ENCODE assay signal across 9 cellular contexts in genomic region chr3:190863119-190863465, GRCh38. TPM values are rescaled to one million over a fixed set of nuclear protein-coding genes. Genes with fewer than 3 reads are reported as not detected.
DNase-seq lines count a peak whose midpoint lies in the region; ATAC-seq, FAIRE-seq and TF ChIP-seq lines count a peak whose summit lies in the region.
"Had no signal": no experiment of that assay in that cellular context is flagged by ENCODE, and none has a peak within 500 bp of the region (broad histone marks: within the 10 kb centered on the region; RNA-seq: fewer than 3 reads in every experiment).

No MANE protein-coding gene starts in this region.

- peaks cover 4% of the 10 kb centered on the region; the same call in 1 of the 2 replicates for H3K23me2 ChIP-seq in H1 (ENCODE audit: low read depth, low read length)

- TF ChIP-seq POLR2A in H1 (IDR thresholded peaks at IDR 0.05; ENCODE audit: control extremely low read depth in 1 of 2, low read depth in 2 of 2, low read length in 2 of 2) = no peak

- POLR2A ChIA-PET in H1 (lab: Charles Lee; ENCODE audit: partially characterized antibody) = no interaction called here
- POLR2A ChIA-PET in naive thymus-derived CD8-positive, alpha-beta T cell (lab: Charles Lee) = no interaction called here

- no peak for DNase-seq in BE2C
- DNase-seq in H1 (ENCODE audit: low read depth in 1 of 2, low spot score in 2 of 2) = no peak
- DNase-seq in naive thymus-derived CD8-positive, alpha-beta T cell = no peak
- no peak for DNase-seq in NCI-H748 (lab: John Stamatoyannopoulos, UW; ENCODE audit: unreplicated experiment)
- no peak for DNase-seq in NCI-H748 treated with DMSO at 0.1 percent for 48 hours (lab: John Stamatoyannopoulos, UW)
- DNase-seq: NCI-H2081 treated with DMSO at 0.1 percent for 48 hours had no signal

- no peak overlapping the region for H4K91ac ChIP-seq in H1 (replicated peaks; ENCODE audit: insufficient read length, low read length)

- no peak overlapping the region for H2BK12ac ChIP-seq in H1 (ENCODE audit: low read depth, low read length)

- TF ChIP-seq CTCF in BE2C (IDR thresholded peaks at IDR 0.05; ENCODE audit: low read depth, low read length) (no peak), H1 (IDR thresholded peaks at IDR 0.05; ENCODE audit: control extremely low read depth in 1 of 3, insufficient read depth in 1 of 3, low read depth in 1 of 3, low read length in 3 of 3) (no peak)

- H3K23ac ChIP-seq in H1 (ENCODE audit: insufficient read length) = no peak overlapping the region

- peaks cover 1 to 2% of the 10 kb centered on the region in 2 experiments for H4K20me1 ChIP-seq in H1 (replicated peaks in 1 of 2; ENCODE audit: control insufficient read depth in 1 of 2, insufficient read depth in 2 of 2, low read length in 2 of 2)

- H3K9me3 ChIP-seq in BE2C (no peaks in the 10 kb centered on the region), H1 (ENCODE audit: insufficient read depth in 2 of 2, low read depth in 1 of 2, low read length in 1 of 2) (no peaks in the 10 kb centered on the region)

- ATAC-seq in naive thymus-derived CD8-positive, alpha-beta T cell = no peak
- no peak for ATAC-seq in GM18867 (IDR thresholded peaks at IDR 0.05; ENCODE audit: unreplicated experiment)
- ATAC-seq in GM19463 (IDR thresholded peaks at IDR 0.05; ENCODE audit: unreplicated experiment) = no peak

- H3K9ac ChIP-seq in H1 (replicated peaks in 1 of 4; ENCODE audit: extremely low read depth in 1 of 4, low read depth in 3 of 4, low read length in 3 of 4) = peak overlapping the region in 1 of 4 experiments; percentile 22; a peak in 1 of 7 replicates

- peak overlapping the region in 1 of 3 donors; percentile 51 for H3K27ac Mint-ChIP-seq in IgD-negative memory B cell
- no peak overlapping the region for H3K27ac Mint-ChIP-seq in naive thymus-derived CD8-positive, alpha-beta T cell

- H2BK120ac ChIP-seq in H1 (replicated peaks; ENCODE audit: low read depth, low read length) = no peak overlapping the region

- H3K36me3 ChIP-seq in BE2C (no peaks in the 10 kb centered on the region), H1 (ENCODE audit: control insufficient read depth in 2 of 4, insufficient read depth in 4 of 4, low read length in 3 of 4) (no peaks in the 10 kb centered on the region)

- H3K27me3 Mint-ChIP-seq in IgD-negative memory B cell = peaks cover 28% of the 10 kb centered on the region
- H3K27me3 Mint-ChIP-seq in naive thymus-derived CD8-positive, alpha-beta T cell = peaks cover 26 to 53% (median 39%) of the 10 kb centered on the region in 5 donors

- no peak overlapping the region for H3K18ac ChIP-seq in H1 (ENCODE audit: extremely low read depth, low read length)

- peak overlapping the region in 3 of 4 donors; percentile 27 to 84 (median 59) for H3K4me3 Mint-ChIP-seq in IgD-negative memory B cell
- peak overlapping the region in 7 of 10 donors; percentile 20 to 78 (median 54) for H3K4me3 Mint-ChIP-seq in naive thymus-derived CD8-positive, alpha-beta T cell

- no peaks in the 10 kb centered on the region for H3K79me1 ChIP-seq in H1 (ENCODE audit: low read depth, low read length)

- H3K4me1 ChIP-seq in BE2C = no peaks in the 10 kb centered on the region
- H3K4me1 ChIP-seq in H1 (replicated peaks in 1 of 4; ENCODE audit: control insufficient read depth in 3 of 4, insufficient read depth in 4 of 4, low read length in 3 of 4) = no peaks in the 10 kb centered on the region

- H2BK15ac ChIP-seq in H1 (ENCODE audit: low read length) = no peak overlapping the region

- no peaks in the 10 kb centered on the region for H3K79me2 ChIP-seq in H1 (ENCODE audit: control insufficient read depth in 1 of 2, insufficient read depth in 2 of 2, low read length in 2 of 2)

- no peak overlapping the region for H4K5ac ChIP-seq in H1 (ENCODE audit: insufficient read length, low read depth, low read length)

- no peaks in the 10 kb centered on the region for H3K36me3 Mint-ChIP-seq in IgD-negative memory B cell
- H3K36me3 Mint-ChIP-seq in naive thymus-derived CD8-positive, alpha-beta T cell = no peaks in the 10 kb centered on the region

- no peak overlapping the region for H3K27ac ChIP-seq in H1 (ENCODE audit: low read depth, low read length)

- H3K4ac ChIP-seq in H1 (replicated peaks; ENCODE audit: insufficient read length, low read depth, low read length) = no peak overlapping the region

- no peaks in the 10 kb centered on the region for H3K9me3 Mint-ChIP-seq in IgD-negative memory B cell
- peaks cover 0 to 1% (median 0%) of the 10 kb centered on the region in 9 donors for H3K9me3 Mint-ChIP-seq in naive thymus-derived CD8-positive, alpha-beta T cell

- CTCF ChIA-PET in H1 (lab: Charles Lee; ENCODE audit: partially characterized antibody) = interaction anchor here (1.0 kb wide), 1 partner anchor 52 kb away, joined by 3 read pairs; no protein-coding TSS in a partner anchor

- FAIRE-seq in H1 (lab: Jason Lieb, UNC) = no peak

- H3K56ac ChIP-seq in H1 (replicated peaks; ENCODE audit: insufficient read length, low read depth, low read length) = no peak overlapping the region

- peak overlapping the region; percentile 76 to 81 for H3K4me2 ChIP-seq in H1 (ENCODE audit: insufficient read depth in 1 of 2, low read depth in 2 of 2, low read length in 2 of 2)

- no peak overlapping the region for H2BK5ac ChIP-seq in H1 (ENCODE audit: low read depth, low read length)

- H4K8ac ChIP-seq in H1 (ENCODE audit: extremely low read depth, insufficient read depth, low read length) = no peak overlapping the region

- H2AFZ ChIP-seq in H1 (ENCODE audit: low read length) = no peak overlapping the region

- WGBS in H1 (ENCODE audit: extremely low coverage in 1 of 2, insufficient coverage in 1 of 2, insufficient read length in 1 of 2, insufficient replicate concordance in 2 of 2, low coverage in 1 of 2, low lambda C conversion rate in 2 of 2, missing lambda C conversion rate in 1 of 2), 2 experiments = 14% methylated on average over 6 of the region's 6 CpGs; no CpG with 5 or more reads in 1 of the 2 experiments

- peaks cover 0 to 6% (median 2%) of the 10 kb centered on the region in 3 donors for H3K4me1 Mint-ChIP-seq in IgD-negative memory B cell
- H3K4me1 Mint-ChIP-seq in naive thymus-derived CD8-positive, alpha-beta T cell = peaks cover 2 to 9% (median 8%) of the 10 kb centered on the region in 4 donors

- TF ChIP-seq EP300 in H1 (IDR thresholded peaks at IDR 0.05; ENCODE audit: borderline replicate concordance in 1 of 2, low read depth in 2 of 2, low read length in 2 of 2) = no peak

- H3K27me3 ChIP-seq in BE2C (peaks cover 7% of the 10 kb centered on the region), H1 (replicated peaks in 1 of 4; ENCODE audit: control insufficient read depth in 3 of 4, extremely low read depth in 1 of 4, insufficient read depth in 3 of 4, low read length in 3 of 4) (peaks cover 4 to 39% (median 13%) of the 10 kb centered on the region in 4 experiments; a peak in 6 of 7 replicates)

- peak overlapping the region; percentile 56 for H3K4me3 ChIP-seq in BE2C (ENCODE audit: low read depth, low read length)
- peak overlapping the region; percentile 61 to 93 (median 72) for H3K4me3 ChIP-seq in H1 (ENCODE audit: extremely low read depth in 1 of 4, insufficient read depth in 2 of 4, low read depth in 3 of 4, low read length in 4 of 4)

- no peak for TF ChIP-seq RAD21 in H1 (IDR thresholded peaks at IDR 0.05 in 1 of 2, conservative IDR thresholded peaks at IDR 0.05 in 1 of 2; ENCODE audit: low read depth in 2 of 2, low read length in 2 of 2)

- H2BK20ac ChIP-seq in H1 (ENCODE audit: low read length) = no peak overlapping the region

- no peak overlapping the region for H3K14ac ChIP-seq in H1 (ENCODE audit: insufficient read length)

- no peak overlapping the region for H2AK5ac ChIP-seq in H1 (ENCODE audit: low read depth, low read length)

TF ChIP-seq in H1, 55 proteins besides CTCF, POLR2A, EP300 and RAD21:
- TF ChIP-seq RBBP5 (IDR thresholded peaks at IDR 0.05; ENCODE audit: borderline replicate concordance, low read depth, low read length) = 0 out of 2 replicates have a peak, but pooled peaks have one; percentile 3
- no peak for TF ChIP-seq GTF2F1 (IDR thresholded peaks at IDR 0.05; ENCODE audit: borderline replicate concordance, low read depth, low read length)

RNA-seq across cellular contexts. Expression of gene GMNC, which starts 0.6 kb away (rescaled TPM):
- not detected for polyA plus RNA-seq in BE2C (2012; ENCODE audit: insufficient read depth, insufficient read length, low read depth)
- polyA plus RNA-seq in IgD-negative memory B cell (not detected), H1 (2011; rRNA removed) (0.03 and 0.05 TPM in 2 replicates)
- 0.24 and 0.50 TPM in 2 replicates for total RNA-seq in H1 (2021; fragmentation: NEBNext Ultra II Directional; extraction: Animal tissue kit (Norgen Biotek cat#: 25700))
- not detected for polyA plus RNA-seq in H1 (2011; cell fraction: cytosol; rRNA removed)
- not detected for polyA plus RNA-seq in H1 (2011; cell fraction: nucleus; rRNA removed)
- 0.17 to 0.27 TPM in 2 of 4 replicates, not detected in the others for polyA plus RNA-seq in H1 (2012, experiment 1 of 2)
- polyA plus RNA-seq in H1 (2012, experiment 2 of 2) = not detected
- 0.06 TPM for polyA plus RNA-seq in H1 (2013, experiment 1 of 2)
- 0.09 TPM for polyA plus RNA-seq in H1 (2013, experiment 2 of 2)
- polyA minus RNA-seq in H1 (2011; rRNA and poly(A)+ RNA removed) = 0.22 and 0.27 TPM in 2 replicates
- not detected for polyA minus RNA-seq in H1 (2011; cell fraction: cytosol; rRNA and poly(A)+ RNA removed)
- not detected for polyA minus RNA-seq in H1 (2011; cell fraction: nucleus; rRNA and poly(A)+ RNA removed)
- total RNA-seq in naive thymus-derived CD8-positive, alpha-beta T cell = not detected
- not detected for polyA plus RNA-seq in naive thymus-derived CD8-positive, alpha-beta T cell
